Comparison of ENCODE assay signal across 8 cellular contexts in genomic region chr7:128352138-128352537, GRCh38. TPM values are rescaled to one million over a fixed set of nuclear protein-coding genes. Genes with fewer than 3 reads are reported as not detected.
DNase-seq lines count a peak whose midpoint lies in the region; ATAC-seq and TF ChIP-seq lines count a peak whose summit lies in the region.

No MANE protein-coding gene starts in this region.

- peak; percentile 42 for DNase-seq in activated CD4-positive, alpha-beta memory T cell treated with anti-CD3 and anti-CD28 coated beads for 36 hours
- DNase-seq in activated CD4-positive, alpha-beta memory T cell treated with anti-CD3 and anti-CD28 coated beads, Interleukin-2, amount 10 ng/mL, durations not matched to agents 7 days and 5 days = no peak
- DNase-seq in astrocyte of the cerebellum (ENCODE audit: low read depth) (no peak), immature natural killer cell (peak in 2 of 3 donors; percentile 22 to 29), H4 (ENCODE audit: low spot score) (no peak), OCI-LY7 (ENCODE audit: low spot score) (no peak)
- DNase-seq in stimulated activated CD4-positive, alpha-beta T cell treated with anti-CD3 and anti-CD28 coated beads, Interleukin-4, amount 100 ng/mL, for 1 hour = peak; percentile 51

- peaks cover 5% of the 10 kb centered on the region for H3K4me1 Mint-ChIP-seq in activated CD4-positive, alpha-beta memory T cell treated with anti-CD3 and anti-CD28 coated beads for 36 hours (ENCODE audit: low read depth)
- H3K4me1 Mint-ChIP-seq in activated CD4-positive, alpha-beta memory T cell treated with anti-CD3 and anti-CD28 coated beads, Interleukin-2, amount 10 ng/mL, durations not matched to agents 7 days and 5 days = peaks cover 9% of the 10 kb centered on the region
- H3K4me1 Mint-ChIP-seq in immature natural killer cell = peaks cover 3 to 5% of the 10 kb centered on the region in 2 donors

- in situ Hi-C loops in astrocyte of the cerebellum (cut with HindIII; ENCODE audit: low sequenced_read_pairs) = no loop called here

- TF ChIP-seq CTCF in astrocyte of the cerebellum (IDR thresholded peaks at IDR 0.05; ENCODE audit: low read depth, low read length, missing control alignments) = peak; percentile 48
- no peak for TF ChIP-seq CTCF in OCI-LY7 (conservative IDR thresholded peaks at IDR 0.05; ENCODE audit: low read length)

- H3K9me3 Mint-ChIP-seq in activated CD4-positive, alpha-beta memory T cell treated with anti-CD3 and anti-CD28 coated beads for 36 hours = no peaks in the 10 kb centered on the region
- no peaks in the 10 kb centered on the region for H3K9me3 Mint-ChIP-seq in activated CD4-positive, alpha-beta memory T cell treated with anti-CD3 and anti-CD28 coated beads, Interleukin-2, amount 10 ng/mL, durations not matched to agents 7 days and 5 days
- H3K9me3 Mint-ChIP-seq in immature natural killer cell = peaks cover 0 to 3% (median 0%) of the 10 kb centered on the region in 6 donors

- H3K36me3 ChIP-seq in OCI-LY7 (ENCODE audit: insufficient read depth, low read length) = no peaks in the 10 kb centered on the region

- intact Hi-C loops in activated CD4-positive, alpha-beta memory T cell treated with anti-CD3 and anti-CD28 coated beads for 36 hours (cut with micrococcal nuclease) = no loop called here
- intact Hi-C loops in OCI-LY7 (cut with micrococcal nuclease; ENCODE audit: unreplicated experiment) = no loop called here

- H4K20me1 ChIP-seq in OCI-LY7 (ENCODE audit: insufficient read depth, low read length) = no peaks in the 10 kb centered on the region

- no peaks in the 10 kb centered on the region for H3K9me2 ChIP-seq in OCI-LY7 (ENCODE audit: insufficient read depth, low read length)

- no peak overlapping the region for H3K4me2 ChIP-seq in OCI-LY7 (ENCODE audit: low read length)

- no TSS peak for BruUV-seq in OCI-LY7 (replicated peaks; lab: Mats Ljungman, UMichigan)

- no peak for ATAC-seq in GM21576 (IDR thresholded peaks at IDR 0.05; ENCODE audit: unreplicated experiment)

- no peak overlapping the region for H3K27ac ChIP-seq in OCI-LY7 (ENCODE audit: low read depth, low read length, poor library complexity, severe bottlenecking)

- POLR2A ChIA-PET in activated CD4-positive, alpha-beta memory T cell treated with anti-CD3 and anti-CD28 coated beads for 36 hours (lab: Charles Lee) = no interaction called here
- POLR2A ChIA-PET in activated CD4-positive, alpha-beta memory T cell treated with anti-CD3 and anti-CD28 coated beads, Interleukin-2, amount 10 ng/mL, durations not matched to agents 7 days and 5 days (lab: Charles Lee) = no interaction called here
- POLR2A ChIA-PET in OCI-LY7 (lab: Charles Lee) = no interaction called here

- no peaks in the 10 kb centered on the region for H3K36me3 Mint-ChIP-seq in activated CD4-positive, alpha-beta memory T cell treated with anti-CD3 and anti-CD28 coated beads for 36 hours
- H3K36me3 Mint-ChIP-seq in activated CD4-positive, alpha-beta memory T cell treated with anti-CD3 and anti-CD28 coated beads, Interleukin-2, amount 10 ng/mL, durations not matched to agents 7 days and 5 days (ENCODE audit: low read depth) = no peaks in the 10 kb centered on the region
- peaks cover 0 to 5% (median 0%) of the 10 kb centered on the region in 3 donors for H3K36me3 Mint-ChIP-seq in immature natural killer cell

- no peak overlapping the region for H2AFZ ChIP-seq in OCI-LY7 (ENCODE audit: low read length)

- CTCF ChIA-PET in activated CD4-positive, alpha-beta memory T cell treated with anti-CD3 and anti-CD28 coated beads for 36 hours (lab: Charles Lee) = interaction anchor here (1.0 to 9.0 kb wide), 8 partner anchors 10 to 74 kb away, joined by 3 to 507 read pairs (median 5); no protein-coding TSS in a partner anchor
- CTCF ChIA-PET in activated CD4-positive, alpha-beta memory T cell treated with anti-CD3 and anti-CD28 coated beads, Interleukin-2, amount 10 ng/mL, durations not matched to agents 7 days and 5 days (lab: Charles Lee) = interaction anchor here (1.0 to 1.1 kb wide), 2 partner anchors 29 to 36 kb away, joined by 3 read pairs; no protein-coding TSS in a partner anchor
- CTCF ChIA-PET in OCI-LY7 (lab: Charles Lee; ENCODE audit: unreplicated experiment) = no interaction called here

- no peak overlapping the region for H3K4me3 ChIP-seq in astrocyte of the cerebellum (ENCODE audit: low read depth, low read length)
- H3K4me3 ChIP-seq in OCI-LY7 (ENCODE audit: low read depth, low read length, poor library complexity, severe bottlenecking) = no peak overlapping the region

- H3K27ac Mint-ChIP-seq in activated CD4-positive, alpha-beta memory T cell treated with anti-CD3 and anti-CD28 coated beads for 36 hours = no peak overlapping the region
- no peak overlapping the region for H3K27ac Mint-ChIP-seq in activated CD4-positive, alpha-beta memory T cell treated with anti-CD3 and anti-CD28 coated beads, Interleukin-2, amount 10 ng/mL, durations not matched to agents 7 days and 5 days
- no peak overlapping the region for H3K27ac Mint-ChIP-seq in immature natural killer cell

- no peak overlapping the region for H3K4me3 Mint-ChIP-seq in activated CD4-positive, alpha-beta memory T cell treated with anti-CD3 and anti-CD28 coated beads for 36 hours
- no peak overlapping the region for H3K4me3 Mint-ChIP-seq in activated CD4-positive, alpha-beta memory T cell treated with anti-CD3 and anti-CD28 coated beads, Interleukin-2, amount 10 ng/mL, durations not matched to agents 7 days and 5 days
- H3K4me3 Mint-ChIP-seq in immature natural killer cell = no peak overlapping the region

- H3K27me3 Mint-ChIP-seq in activated CD4-positive, alpha-beta memory T cell treated with anti-CD3 and anti-CD28 coated beads for 36 hours = peaks cover 31% of the 10 kb centered on the region
- peaks cover 63% of the 10 kb centered on the region for H3K27me3 Mint-ChIP-seq in activated CD4-positive, alpha-beta memory T cell treated with anti-CD3 and anti-CD28 coated beads, Interleukin-2, amount 10 ng/mL, durations not matched to agents 7 days and 5 days
- H3K27me3 Mint-ChIP-seq in immature natural killer cell (ENCODE audit: low read depth in 3 of 3) = peaks cover 4 to 20% (median 17%) of the 10 kb centered on the region in 3 donors

- H3K9me3 ChIP-seq in OCI-LY7 (ENCODE audit: low read length) = no peaks in the 10 kb centered on the region

- H3K4me1 ChIP-seq in OCI-LY7 (ENCODE audit: insufficient read depth, low read length, poor library complexity, severe bottlenecking) = no peaks in the 10 kb centered on the region

- no peaks in the 10 kb centered on the region for H3K79me2 ChIP-seq in OCI-LY7 (ENCODE audit: insufficient read depth, low read depth, low read length)

RNA-seq across cellular contexts. Expression of gene RBM28, which starts 8.4 kb away (rescaled TPM):
- 10 to 100 TPM; 46.2 to 56.0 TPM for total RNA-seq in activated CD4-positive, alpha-beta memory T cell treated with anti-CD3 and anti-CD28 coated beads for 36 hours
- 10 to 100 TPM; 30.7 to 34.8 TPM for total RNA-seq in activated CD4-positive, alpha-beta memory T cell treated with anti-CD3 and anti-CD28 coated beads, Interleukin-2, amount 10 ng/mL, durations not matched to agents 7 days and 5 days
- polyA plus RNA-seq in immature natural killer cell = 10 to 100 TPM in 1 of 3 donors, 1 to 10 TPM in 2; 3.0 to 14.1 (median 7.5) TPM
- total RNA-seq in H4 (2014; rRNA removed; shearing (Covaris generic)) = 11.3 and 20.1 TPM in 2 replicates
- total RNA-seq in OCI-LY7 (2014; rRNA removed; shearing (Covaris generic)) = 35.6 and 64.6 TPM in 2 replicates
- total RNA-seq in OCI-LY7 (2022) = 70.0 and 70.8 TPM in 2 replicates

RNA-seq across cellular contexts. Expression of gene PRRT4, which starts 9.4 kb away (rescaled TPM):
- under 1 TPM; 0.10 to 0.12 TPM for total RNA-seq in activated CD4-positive, alpha-beta memory T cell treated with anti-CD3 and anti-CD28 coated beads for 36 hours
- not detected for total RNA-seq in activated CD4-positive, alpha-beta memory T cell treated with anti-CD3 and anti-CD28 coated beads, Interleukin-2, amount 10 ng/mL, durations not matched to agents 7 days and 5 days
- polyA plus RNA-seq in immature natural killer cell = under 1 TPM in 1 of 3 donors, not detected in 2; 0.08 TPM
- 0.21 TPM in 1 of 2 replicates, not detected in the other for total RNA-seq in H4 (2014; rRNA removed; shearing (Covaris generic))
- not detected in 2 replicates for total RNA-seq in OCI-LY7 (2014; rRNA removed; shearing (Covaris generic))
- total RNA-seq in OCI-LY7 (2022) = not detected in 2 replicates

RNA-seq across cellular contexts. Expression of gene IMPDH1, which starts 57.6 kb away (rescaled TPM):
- 10 to 100 TPM; 52.9 to 57.7 TPM for total RNA-seq in activated CD4-positive, alpha-beta memory T cell treated with anti-CD3 and anti-CD28 coated beads for 36 hours
- 10 to 100 TPM; 64.7 to 67.4 TPM for total RNA-seq in activated CD4-positive, alpha-beta memory T cell treated with anti-CD3 and anti-CD28 coated beads, Interleukin-2, amount 10 ng/mL, durations not matched to agents 7 days and 5 days
- 10 to 100 TPM; 39.0 to 66.0 (median 53.3) TPM for polyA plus RNA-seq in immature natural killer cell
- total RNA-seq in H4 (2014; rRNA removed; shearing (Covaris generic)) = 46.7 and 56.6 TPM in 2 replicates
- 23.3 and 26.6 TPM in 2 replicates for total RNA-seq in OCI-LY7 (2014; rRNA removed; shearing (Covaris generic))
- total RNA-seq in OCI-LY7 (2022) = 50.5 and 51.3 TPM in 2 replicates

Comparison
In these comparisons a context has a peak if more than half of its experiments do, and no peak if none do; other contexts are left out.
1. DNase-seq: peak in activated CD4-positive, alpha-beta memory T cell treated with anti-CD3 and anti-CD28 coated beads for 36 hours (single experiment), immature natural killer cell (2 of 3) and stimulated activated CD4-positive, alpha-beta T cell treated with anti-CD3 and anti-CD28 coated beads, Interleukin-4, amount 100 ng/mL, for 1 hour (single experiment); none in activated CD4-positive, alpha-beta memory T cell treated with anti-CD3 and anti-CD28 coated beads, Interleukin-2, amount 10 ng/mL, durations not matched to agents 7 days and 5 days (single experiment), astrocyte of the cerebellum (single experiment), H4 (single experiment) and OCI-LY7 (single experiment).